ENCODE assay signal across 17 cellular contexts in the genomic region with DNA sequence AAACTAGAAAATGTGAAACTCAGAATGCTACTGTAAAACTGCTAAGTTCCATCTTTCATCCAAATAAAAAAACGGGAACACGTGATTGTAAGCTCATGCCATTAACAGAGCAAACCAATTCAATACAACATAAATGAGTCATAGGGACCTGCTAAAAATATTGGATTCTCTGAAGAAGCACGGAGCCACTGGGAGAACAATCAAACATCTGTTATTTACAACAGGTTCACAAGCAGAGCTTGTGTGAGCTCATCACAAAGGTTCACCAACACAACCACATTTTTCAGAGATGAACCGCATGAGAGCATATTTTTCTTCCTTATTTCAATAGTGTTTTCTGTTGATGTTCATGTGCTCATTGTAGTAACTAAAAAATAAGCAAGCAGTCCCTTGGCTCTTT.
DNase-seq lines count a peak whose midpoint lies in the region; ATAC-seq, FAIRE-seq and TF ChIP-seq lines count a peak whose summit lies in the region.
"Had no signal": no experiment of that assay in that cellular context is flagged by ENCODE, and none has a peak within 500 bp of the region (broad histone marks: within the 10 kb centered on the region; RNA-seq: fewer than 3 reads in every experiment).

No MANE protein-coding gene starts in this region.

- DNase-seq in A172 (ENCODE audit: low spot score) (peak; percentile 8), H54 (ENCODE audit: insufficient read length, low spot score) (no peak), NCI-H748 (lab: John Stamatoyannopoulos, UW; ENCODE audit: unreplicated experiment) (peak; percentile 88), fibroblast of mammary gland (ENCODE audit: low read depth) (peak; percentile 49), NCI-H1105 treated with DMSO at 0.1 percent for 48 hours (lab: John Stamatoyannopoulos, UW) (no peak), cerebellar cortex (ENCODE audit: low spot score) (no peak)
- DNase-seq: activated CD8-positive, alpha-beta T cell treated with anti-CD3 and anti-CD28 coated beads, Interleukin-2, amount 10 ng/mL, durations not matched to agents 7 days and 5 days; Calu3; esophagus squamous epithelium; left ventricle myocardium inferior; naive B cell; NCI-H187 treated with DMSO at 0.1 percent for 48 hours; stimulated activated CD4-positive, alpha-beta T cell treated with anti-CD3 and anti-CD28 coated beads, Interleukin-1b, Interleukin-23, amount 100 ng/mL, for 48 hours had no signal

- no peak for TF ChIP-seq POLR2A in H54 (IDR thresholded peaks at IDR 0.05; ENCODE audit: low read depth, low read length)

- no peak for TF ChIP-seq CTCF in fibroblast of mammary gland (conservative IDR thresholded peaks at IDR 0.05; ENCODE audit: control insufficient read depth, insufficient read depth, low read depth, low read length)

- FAIRE-seq in H54 (lab: Jason Lieb, UNC) = peak; percentile 97
- FAIRE-seq: GM18507, GM19239 had no signal

- ATAC-seq in HG03439 (IDR thresholded peaks at IDR 0.05; ENCODE audit: unreplicated experiment) (no peak), GM19455 (IDR thresholded peaks at IDR 0.05; ENCODE audit: unreplicated experiment) (no peak)
- ATAC-seq: activated CD8-positive, alpha-beta T cell treated with anti-CD3 and anti-CD28 coated beads, Interleukin-2, amount 10 ng/mL, durations not matched to agents 7 days and 5 days had no signal

- no peak overlapping the region for H3K4me3 ChIP-seq in fibroblast of mammary gland (ENCODE audit: control insufficient read depth, low read depth, low read length)
- H3K4me3 ChIP-seq: esophagus squamous epithelium, left ventricle myocardium inferior had no signal

Comparison
In these comparisons a context has a peak if more than half of its experiments do, and no peak if none do; other contexts are left out.
1. DNase-seq: peak in A172 (single experiment), NCI-H748 (single experiment) and fibroblast of mammary gland (single experiment); none in H54 (single experiment), NCI-H1105 treated with DMSO at 0.1 percent for 48 hours (single experiment) and cerebellar cortex (single experiment).